ENCODE assay signal across 18 cellular contexts in genomic region chr12:88893801-88894200, GRCh38.
"Had no signal": no experiment of that assay in that cellular context is flagged by ENCODE, and none has a peak within 500 bp of the region (broad histone marks: within the 10 kb centered on the region; RNA-seq: fewer than 3 reads in every experiment).

No MANE protein-coding gene starts in this region.

- H3K27me3 ChIP-seq: ascending aorta, cardiac muscle cell, esophagus squamous epithelium, gastroesophageal sphincter, hepatocyte, suprapubic skin had no signal

- H3K36me3 ChIP-seq: ascending aorta, cardiac muscle cell, esophagus squamous epithelium, gastroesophageal sphincter, suprapubic skin had no signal

- H2AFZ ChIP-seq: hepatocyte had no signal

- ATAC-seq: gastroesophageal sphincter; sciatic nerve; stimulated activated naive CD8-positive, alpha-beta T cell treated with anti-CD3 and anti-CD28 coated beads, Interleukin-15, Interleukin-2, amounts not matched to agents 100 U/mL and 50 U/mL, for 24 hours; WTC11 had no signal

- H3K27me3 Mint-ChIP-seq: activated CD4-positive, alpha-beta T cell treated with anti-CD3 and anti-CD28 coated beads, Interleukin-2, amount 10 ng/mL, durations not matched to agents 24 days and 14 days; type B pancreatic cell had no signal

- H3K27ac ChIP-seq: ascending aorta, cardiac muscle cell, esophagus squamous epithelium, gastroesophageal sphincter, hepatocyte, suprapubic skin had no signal

- H3K4me2 ChIP-seq: hepatocyte had no signal

- H3K4me3 Mint-ChIP-seq: activated CD4-positive, alpha-beta T cell treated with anti-CD3 and anti-CD28 coated beads, Interleukin-2, amount 10 ng/mL, durations not matched to agents 24 days and 14 days; activated T-helper 1 cell treated with anti-CD3 and anti-CD28 coated beads, Interleukin-12 subunit alpha, Interleukin-12 subunit beta, Interleukin-2, Interleukin-4 antibody, amounts not matched to agents 30 ng/mL and 10 ng/mL and 1 ng/mL, durations not matched to agents 14 hours and 24 hours and 36 hours; nephron progenitor cell; type B pancreatic cell; WTC11 had no signal

- H3K9me3 ChIP-seq: ascending aorta, esophagus squamous epithelium, gastroesophageal sphincter, suprapubic skin had no signal

- FAIRE-seq: endometrium had no signal

- H3K27ac Mint-ChIP-seq: activated CD4-positive, alpha-beta T cell treated with anti-CD3 and anti-CD28 coated beads, Interleukin-2, amount 10 ng/mL, durations not matched to agents 24 days and 14 days; activated T-helper 1 cell treated with anti-CD3 and anti-CD28 coated beads, Interleukin-12 subunit alpha, Interleukin-12 subunit beta, Interleukin-2, Interleukin-4 antibody, amounts not matched to agents 30 ng/mL and 10 ng/mL and 1 ng/mL, durations not matched to agents 14 hours and 24 hours and 36 hours; nephron progenitor cell; type B pancreatic cell; WTC11 had no signal

- DNase-seq: activated CD4-positive, alpha-beta T cell treated with anti-CD3 and anti-CD28 coated beads, Interleukin-2, amount 10 ng/mL, durations not matched to agents 24 days and 14 days; activated naive CD4-positive, alpha-beta T cell; esophagus squamous epithelium; kidney glomerular epithelial cell; nephron progenitor cell; stimulated activated CD4-positive, alpha-beta T cell treated with anti-CD3 and anti-CD28 coated beads, Interleukin-12 subunit alpha, Interleukin-12 subunit beta, amount 100 ng/mL, for 4 hours; stimulated activated CD4-positive, alpha-beta T cell treated with anti-CD3 and anti-CD28 coated beads, Interleukin-2, amount 100 ng/mL, for 48 hours; stimulated activated naive CD8-positive, alpha-beta T cell treated with anti-CD3 and anti-CD28 coated beads, Interleukin-15, Interleukin-2, amounts not matched to agents 100 U/mL and 50 U/mL, for 24 hours had no signal

- H3K9me3 Mint-ChIP-seq: activated CD4-positive, alpha-beta T cell treated with anti-CD3 and anti-CD28 coated beads, Interleukin-2, amount 10 ng/mL, durations not matched to agents 24 days and 14 days; activated T-helper 1 cell treated with anti-CD3 and anti-CD28 coated beads, Interleukin-12 subunit alpha, Interleukin-12 subunit beta, Interleukin-2, Interleukin-4 antibody, amounts not matched to agents 30 ng/mL and 10 ng/mL and 1 ng/mL, durations not matched to agents 14 hours and 24 hours and 36 hours; nephron progenitor cell; WTC11 had no signal

- H3K4me1 Mint-ChIP-seq: activated CD4-positive, alpha-beta T cell treated with anti-CD3 and anti-CD28 coated beads, Interleukin-2, amount 10 ng/mL, durations not matched to agents 24 days and 14 days; nephron progenitor cell had no signal

- H3K36me3 Mint-ChIP-seq: type B pancreatic cell, WTC11 had no signal

- H3K79me2 ChIP-seq: hepatocyte had no signal

- H3K4me3 ChIP-seq: ascending aorta, cardiac muscle cell, esophagus squamous epithelium, gastroesophageal sphincter, hepatocyte, suprapubic skin had no signal

- H3K4me1 ChIP-seq: ascending aorta, esophagus squamous epithelium, suprapubic skin had no signal
